ENCODE assay signal across 14 cellular contexts in genomic region chr9:107218834-107219485, GRCh38.
A peak's percentile ranks its signal among the peaks of the same experiment; 100 is the strongest.
DNase-seq lines count a peak whose midpoint lies in the region; ATAC-seq and FAIRE-seq lines count a peak whose summit lies in the region.
"Had no signal": no experiment of that assay in that cellular context is flagged by ENCODE, and none has a peak within 500 bp of the region (broad histone marks: within the 10 kb centered on the region; RNA-seq: fewer than 3 reads in every experiment).

No MANE protein-coding gene starts in this region.

- no peak overlapping the region for H3K27ac ChIP-seq in small intestine (ENCODE audit: low read depth in 1 of 2, low read length in 1 of 2)
- H3K27ac ChIP-seq: right lobe of liver had no signal

- DNase-seq in NOMO-1 treated with dmso at 0.1 percent for 144 hours (lab: John Stamatoyannopoulos, UW; ENCODE audit: unreplicated experiment): peak; percentile 11
- no peak for DNase-seq in small intestine
- no peak for DNase-seq in stimulated activated CD4-positive, alpha-beta T cell treated with anti-CD3 and anti-CD28 coated beads, Interleukin-4, amount 100 ng/mL, for 24 hours
- no peak for DNase-seq in RPMI8226
- no peak for DNase-seq in HUDEP-2 (lab: John Stamatoyannopoulos, UW; ENCODE audit: unreplicated experiment in 76 of 76)
- DNase-seq: C1 segment of cervical spinal cord; effector CD4-positive, alpha-beta T cell; midbrain; NCI-H2171; right lobe of liver; SK-N-SH had no signal

- no peak overlapping the region for H3K4me3 ChIP-seq in small intestine (ENCODE audit: low read depth in 1 of 2, low read length in 2 of 2)
- H3K4me3 ChIP-seq: right lobe of liver had no signal

- no peaks in the 10 kb centered on the region for H3K4me1 ChIP-seq in small intestine (ENCODE audit: control insufficient read depth in 2 of 2, insufficient read depth in 1 of 2, low read depth in 1 of 2, low read length in 1 of 2)
- H3K4me1 ChIP-seq: right lobe of liver had no signal

- no peaks in the 10 kb centered on the region for H3K27me3 ChIP-seq in small intestine (ENCODE audit: control insufficient read depth in 2 of 2, insufficient read depth in 2 of 2, low read length in 2 of 2)
- H3K27me3 ChIP-seq: right lobe of liver had no signal

- 78 to 83% (median 81%) methylated on average over 6 of the region's 6 CpGs for WGBS in small intestine, 3 donors

- H3K9me3 ChIP-seq in small intestine (ENCODE audit: control insufficient read depth, low read depth): no peaks in the 10 kb centered on the region
- H3K9me3 ChIP-seq: right lobe of liver, SK-N-SH had no signal

- ATAC-seq in GM18508 (IDR thresholded peaks at IDR 0.05; ENCODE audit: insufficient read depth, unreplicated experiment): peak; percentile 69
- peak; percentile 38 for ATAC-seq in GM19468 (IDR thresholded peaks at IDR 0.05; ENCODE audit: extremely low read depth, unreplicated experiment)
- ATAC-seq in HG02981 (IDR thresholded peaks at IDR 0.05; ENCODE audit: unreplicated experiment): peak; percentile 77
- ATAC-seq: right lobe of liver had no signal

- H3K36me3 ChIP-seq in small intestine (ENCODE audit: control insufficient read depth in 2 of 2, insufficient read depth in 2 of 2, low read length in 2 of 2): no peaks in the 10 kb centered on the region
- H3K36me3 ChIP-seq: right lobe of liver had no signal

- FAIRE-seq in small intestine (lab: Jason Lieb, UNC): no peak
